In the genomic region with DNA sequence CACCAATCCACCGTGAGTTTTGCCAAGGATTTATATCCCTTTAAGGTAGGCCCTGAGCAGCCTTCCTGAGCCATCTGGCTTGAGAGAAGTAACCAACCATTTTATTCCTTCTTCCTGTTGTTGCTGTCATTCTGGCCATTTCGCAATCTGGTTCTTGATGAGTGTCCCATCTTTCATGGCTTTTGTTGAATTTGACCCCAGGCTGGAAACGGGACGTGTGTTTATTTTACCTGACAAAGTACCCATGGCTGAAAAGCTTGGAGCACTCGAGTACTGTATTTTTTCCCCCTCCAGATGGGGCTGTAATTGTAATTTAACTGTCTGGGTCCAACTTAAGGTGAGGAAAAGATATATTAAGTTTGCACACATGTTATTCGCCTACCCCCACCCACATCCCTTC, we compare ENCODE assay signal across 13 cellular contexts.
"Had no signal": no experiment of that assay in that cellular context is flagged by ENCODE, and none has a peak within 500 bp of the region (broad histone marks: within the 10 kb centered on the region; RNA-seq: fewer than 3 reads in every experiment).

No MANE protein-coding gene starts in this region.

- DNase-seq: activated CD4-positive, alpha-beta T cell treated with anti-CD3 and anti-CD28 coated beads, Interleukin-2, amount 10 ng/mL, durations not matched to agents 7 days and 5 days; activated CD4-positive, CD25-positive, alpha-beta regulatory T cell; activated CD8-positive, alpha-beta memory T cell treated with anti-CD3 and anti-CD28 coated beads for 24 hours; activated gamma-delta T cell treated with Interleukin-2 at 50 U/mL for 16 hours; activated naive CD8-positive, alpha-beta T cell treated with anti-CD3 and anti-CD28 coated beads for 36 hours; hypothalamus; stimulated activated CD4-positive, alpha-beta T cell treated with anti-CD3 and anti-CD28 coated beads, Interleukin-2, amount 100 ng/mL, for 24 hours; stomach had no signal

- ATAC-seq: sciatic nerve had no signal

- H3K27me3 ChIP-seq: esophagus muscularis mucosa, stomach had no signal

- H3K4me3 ChIP-seq: coronary artery, esophagus muscularis mucosa, prostate gland, stomach, thoracic aorta had no signal

- H3K36me3 ChIP-seq: esophagus muscularis mucosa, prostate gland, stomach, thoracic aorta had no signal

- H3K9me3 ChIP-seq: esophagus muscularis mucosa, prostate gland, stomach, thoracic aorta had no signal

- H3K4me1 ChIP-seq: prostate gland, stomach had no signal

- H3K27ac ChIP-seq: coronary artery, esophagus muscularis mucosa, prostate gland, stomach, thoracic aorta had no signal
